9 cellular contexts compared by ENCODE assay signal in genomic region chr12:121875582-121875981, GRCh38. TPM values are rescaled to one million over a fixed set of nuclear protein-coding genes. Genes with fewer than 3 reads are reported as not detected.
"Had no signal": no experiment of that assay in that cellular context is flagged by ENCODE, and none has a peak within 500 bp of the region (broad histone marks: within the 10 kb centered on the region; RNA-seq: fewer than 3 reads in every experiment).

No MANE protein-coding gene starts in this region.

- ATAC-seq: HCT116, K562 had no signal

- H3K9me3 ChIP-seq: HAP-1 had no signal

- H3K4me1 ChIP-seq: HAP-1 had no signal

- DNase-seq: GM23248, GOT3, H7, HFFc6, IMR-90 had no signal

- H3K36me3 ChIP-seq: HAP-1 had no signal

- H2AFZ ChIP-seq: GM23248 had no signal

- H3K9ac ChIP-seq: GM23248 had no signal

- H3K27ac ChIP-seq: GM23248 had no signal

- FAIRE-seq: K562 had no signal

- H3K4me3 ChIP-seq: GM23248, HAP-1, K562 had no signal

RNA-seq across cellular contexts. Expression of gene HPD, which starts 16.9 kb away (rescaled TPM):
- total RNA-seq: GM23248, H4 had no signal
- polyA plus RNA-seq: GM23248 had no signal
